Comparison of ENCODE assay signal across 12 cellular contexts in the genomic region with DNA sequence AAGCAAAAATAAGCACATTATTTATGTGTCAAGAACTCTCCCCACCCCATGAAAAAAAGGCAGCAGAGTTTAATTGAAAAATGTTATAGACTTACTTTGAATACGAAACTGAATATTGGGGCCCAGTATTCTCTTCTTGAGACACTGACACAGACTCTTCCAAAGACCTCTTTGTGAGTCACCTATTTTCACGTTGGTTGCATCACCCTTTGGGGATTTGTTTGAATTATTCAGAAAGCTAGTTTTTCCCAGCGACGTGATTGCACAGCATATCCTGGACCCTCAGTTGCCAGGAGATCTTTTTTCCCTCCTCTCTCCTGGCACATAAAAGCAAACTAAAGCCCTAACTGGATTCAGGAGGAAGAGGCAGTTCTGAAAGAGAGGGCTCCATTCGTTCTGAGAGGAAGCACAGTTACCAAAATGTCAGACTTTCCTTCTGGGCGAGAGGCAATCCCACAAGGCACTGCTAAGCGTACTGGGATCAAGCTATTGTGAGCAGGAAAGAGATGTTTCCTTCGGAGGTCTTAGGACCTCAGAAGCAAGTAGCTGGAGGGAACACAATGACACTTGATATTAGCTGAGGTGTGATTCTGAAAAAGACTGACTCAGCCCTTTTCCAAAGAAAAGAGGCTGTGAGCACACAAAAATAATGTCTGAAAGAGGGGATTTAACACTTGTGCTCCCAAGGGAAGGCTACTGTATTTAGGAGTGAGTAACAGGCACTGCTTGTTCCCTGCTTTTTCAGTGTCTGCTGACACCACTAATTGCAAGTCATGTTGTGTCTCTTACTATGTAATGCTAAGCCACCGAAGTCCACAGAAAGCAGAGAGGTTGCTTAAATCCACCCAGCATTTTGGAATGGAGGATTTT.
DNase-seq lines count a peak whose midpoint lies in the region; ATAC-seq and TF ChIP-seq lines count a peak whose summit lies in the region.
"Had no signal": no experiment of that assay in that cellular context is flagged by ENCODE, and none has a peak within 500 bp of the region (broad histone marks: within the 10 kb centered on the region; RNA-seq: fewer than 3 reads in every experiment).

No MANE protein-coding gene starts in this region.

- H3K4me3 ChIP-seq in MM.1S (ENCODE audit: low read length) (no peak overlapping the region), ectodermal cell (ENCODE audit: insufficient read depth, low read depth, low read length) (no peak overlapping the region), PC-3 (ENCODE audit: low read length) (no peak overlapping the region)

- H3K4me3 Mint-ChIP-seq in neural crest cell, result peak overlapping the region; percentile 17
- H3K4me3 Mint-ChIP-seq: activated naive CD8-positive, alpha-beta T cell treated with anti-CD3 and anti-CD28 coated beads, Interleukin-2, amount 10 ng/mL, durations not matched to agents 7 days and 5 days; effector memory CD8-positive, alpha-beta T cell; T-helper 1 cell treated with Interleukin-12 subunit alpha and Interleukin-12 subunit beta and Interleukin-4 antibody, amounts not matched to agents 30 μg/mL and 1 μg/mL, for 36 hours had no signal

- CTCF ChIA-PET in PC-3 (lab: Charles Lee), result no interaction called here

- intact Hi-C loops in PC-3 (cut with micrococcal nuclease), result no loop called here

- H3K79me2 ChIP-seq in MM.1S (ENCODE audit: low read length) (no peaks in the 10 kb centered on the region), PC-3 (ENCODE audit: low read length) (no peaks in the 10 kb centered on the region)

- peak overlapping the region; percentile 90 for H3K27ac Mint-ChIP-seq in neural crest cell (ENCODE audit: unreplicated experiment)
- H3K27ac Mint-ChIP-seq: activated naive CD8-positive, alpha-beta T cell treated with anti-CD3 and anti-CD28 coated beads, Interleukin-2, amount 10 ng/mL, durations not matched to agents 7 days and 5 days; effector memory CD8-positive, alpha-beta T cell; T-helper 1 cell treated with Interleukin-12 subunit alpha and Interleukin-12 subunit beta and Interleukin-4 antibody, amounts not matched to agents 30 μg/mL and 1 μg/mL, for 36 hours had no signal

- no peaks in the 10 kb centered on the region for H3F3A ChIP-seq in MM.1S (ENCODE audit: insufficient read depth, low read length)
- H3F3A ChIP-seq in PC-3 (ENCODE audit: low read length, unreplicated experiment), result no peaks in the 10 kb centered on the region

- H3K9me3 ChIP-seq in ES-I3 (ENCODE audit: control insufficient read depth, insufficient read depth, low read length) (peaks cover 2% of the 10 kb centered on the region; the same call in 1 of the 2 replicates), MM.1S (replicated peaks; ENCODE audit: insufficient read depth, low read length) (no peaks in the 10 kb centered on the region), ectodermal cell (ENCODE audit: control insufficient read depth, low read length) (no peaks in the 10 kb centered on the region), PC-3 (ENCODE audit: low read length) (0 out of 2 replicates have a peak, but pooled peaks cover 3% of the 10 kb centered on the region)

- peaks cover 8% of the 10 kb centered on the region for H3K9me3 Mint-ChIP-seq in neural crest cell
- H3K9me3 Mint-ChIP-seq: activated naive CD8-positive, alpha-beta T cell treated with anti-CD3 and anti-CD28 coated beads, Interleukin-2, amount 10 ng/mL, durations not matched to agents 7 days and 5 days; T-helper 1 cell treated with Interleukin-12 subunit alpha and Interleukin-12 subunit beta and Interleukin-4 antibody, amounts not matched to agents 30 μg/mL and 1 μg/mL, for 36 hours had no signal

- DNase-seq in MM.1S (no peak), neural crest cell (ENCODE audit: low read depth, low spot score) (no peak), PC-3 (no peak), HuH-7 (ENCODE audit: low spot score) (no peak)
- DNase-seq in stimulated activated naive CD8-positive, alpha-beta T cell treated with anti-CD3 and anti-CD28 coated beads, Interleukin-15, Interleukin-2, amounts not matched to agents 100 U/mL and 50 U/mL, for 24 hours, result no peak
- DNase-seq: activated naive CD8-positive, alpha-beta T cell treated with anti-CD3 and anti-CD28 coated beads, Interleukin-2, amount 10 ng/mL, durations not matched to agents 7 days and 5 days; effector memory CD8-positive, alpha-beta T cell; NCI-H146 had no signal

- POLR2A ChIA-PET in PC-3 (lab: Charles Lee; ENCODE audit: unreplicated experiment), result no interaction called here

- no peak for ATAC-seq in stimulated activated naive CD8-positive, alpha-beta T cell treated with anti-CD3 and anti-CD28 coated beads, Interleukin-15, Interleukin-2, amounts not matched to agents 100 U/mL and 50 U/mL, for 24 hours
- ATAC-seq in PC-3, result no peak
- ATAC-seq in GM21526 (IDR thresholded peaks at IDR 0.05; ENCODE audit: low FRiP score, unreplicated experiment), result no peak
- ATAC-seq: effector memory CD8-positive, alpha-beta T cell had no signal

- whole genome bisulfite sequencing in ectodermal cell, 2 experiments, result 64 to 67% methylated on average over 9 of the region's 9 CpGs

- peaks cover 7% of the 10 kb centered on the region for H3K36me3 Mint-ChIP-seq in neural crest cell (ENCODE audit: low read depth)
- H3K36me3 Mint-ChIP-seq: activated naive CD8-positive, alpha-beta T cell treated with anti-CD3 and anti-CD28 coated beads, Interleukin-2, amount 10 ng/mL, durations not matched to agents 7 days and 5 days had no signal

- H3K4me2 ChIP-seq in MM.1S (ENCODE audit: low read depth, low read length) (peak overlapping the region; percentile 55; the same call in 1 of the 2 replicates), PC-3 (ENCODE audit: low read length) (no peak overlapping the region)

- H3K27ac ChIP-seq in MM.1S (ENCODE audit: low read length) (no peak overlapping the region), ectodermal cell (ENCODE audit: insufficient read depth, low read depth, low read length, poor library complexity, severe bottlenecking) (peak overlapping the region; percentile 61), PC-3 (ENCODE audit: low read length) (no peak overlapping the region)

- no peaks in the 10 kb centered on the region for H3K9me2 ChIP-seq in MM.1S (replicated peaks; ENCODE audit: insufficient read depth, low read length)
- no peaks in the 10 kb centered on the region for H3K9me2 ChIP-seq in PC-3 (replicated peaks; ENCODE audit: low read length)

- no peaks in the 10 kb centered on the region for H3K27me3 ChIP-seq in MM.1S (replicated peaks; ENCODE audit: insufficient read depth, low read length)
- no peaks in the 10 kb centered on the region for H3K27me3 ChIP-seq in ectodermal cell (ENCODE audit: control insufficient read depth, insufficient read depth, low read length, poor library complexity, severe bottlenecking)
- no peaks in the 10 kb centered on the region for H3K27me3 ChIP-seq in PC-3 (ENCODE audit: low read length)

- H3K9ac ChIP-seq in ES-I3 (ENCODE audit: low read depth, low read length) (peak overlapping the region; percentile 32), MM.1S (ENCODE audit: low read length) (no peak overlapping the region), PC-3 (ENCODE audit: low read length) (no peak overlapping the region)

- H4K20me1 ChIP-seq in MM.1S (ENCODE audit: insufficient read depth, low read length) (no peaks in the 10 kb centered on the region), PC-3 (ENCODE audit: low read length) (no peaks in the 10 kb centered on the region)

- H2AFZ ChIP-seq in MM.1S (ENCODE audit: low read length) (0 out of 2 replicates have a peak overlapping the region, but pooled peaks have one; percentile 9), PC-3 (ENCODE audit: low read length) (no peak overlapping the region)

- no peaks in the 10 kb centered on the region for H3K27me3 Mint-ChIP-seq in neural crest cell (ENCODE audit: low read depth)
- H3K27me3 Mint-ChIP-seq: activated naive CD8-positive, alpha-beta T cell treated with anti-CD3 and anti-CD28 coated beads, Interleukin-2, amount 10 ng/mL, durations not matched to agents 7 days and 5 days; effector memory CD8-positive, alpha-beta T cell had no signal

- no TSS peak for BruUV-seq in PC-3 (replicated peaks; lab: Mats Ljungman, UMichigan)

- H3K36me3 ChIP-seq in ES-I3 (ENCODE audit: insufficient read depth, low read length), result no peaks in the 10 kb centered on the region
- H3K36me3 ChIP-seq in MM.1S (replicated peaks; ENCODE audit: insufficient read depth, low read length), result no peaks in the 10 kb centered on the region
- no peaks in the 10 kb centered on the region for H3K36me3 ChIP-seq in ectodermal cell (ENCODE audit: control insufficient read depth, insufficient read depth, low read length)
- no peaks in the 10 kb centered on the region for H3K36me3 ChIP-seq in PC-3 (ENCODE audit: low read depth, low read length)

- TF ChIP-seq CTCF in MM.1S (IDR thresholded peaks at IDR 0.05; ENCODE audit: low read length) (no peak), neural crest cell (conservative IDR thresholded peaks at IDR 0.05) (no peak), PC-3 (conservative IDR thresholded peaks at IDR 0.05; ENCODE audit: low read depth, low read length) (no peak)

- peaks cover 30% of the 10 kb centered on the region for H3K4me1 Mint-ChIP-seq in neural crest cell
- H3K4me1 Mint-ChIP-seq: activated naive CD8-positive, alpha-beta T cell treated with anti-CD3 and anti-CD28 coated beads, Interleukin-2, amount 10 ng/mL, durations not matched to agents 7 days and 5 days had no signal

- H3K4me1 ChIP-seq in ES-I3 (ENCODE audit: insufficient read depth, low read length) (peaks cover 11% of the 10 kb centered on the region), MM.1S (ENCODE audit: low read length) (peaks cover 7% of the 10 kb centered on the region; the same call in 1 of the 2 replicates), ectodermal cell (ENCODE audit: control insufficient read depth, insufficient read depth, low read length) (peaks cover 8% of the 10 kb centered on the region), PC-3 (ENCODE audit: insufficient read depth, low read length) (no peaks in the 10 kb centered on the region)
